Comparison of ENCODE assay signal across 1 cellular context in genomic region chr2:217098435-217098834, GRCh38.
TF ChIP-seq lines count a peak whose summit lies in the region.

No MANE protein-coding gene starts in this region.

TF ChIP-seq in GM23338, 12 proteins besides CTCF, POLR2A, EP300 and RAD21 (continued from another document):
- TF ChIP-seq, protein P1, sequence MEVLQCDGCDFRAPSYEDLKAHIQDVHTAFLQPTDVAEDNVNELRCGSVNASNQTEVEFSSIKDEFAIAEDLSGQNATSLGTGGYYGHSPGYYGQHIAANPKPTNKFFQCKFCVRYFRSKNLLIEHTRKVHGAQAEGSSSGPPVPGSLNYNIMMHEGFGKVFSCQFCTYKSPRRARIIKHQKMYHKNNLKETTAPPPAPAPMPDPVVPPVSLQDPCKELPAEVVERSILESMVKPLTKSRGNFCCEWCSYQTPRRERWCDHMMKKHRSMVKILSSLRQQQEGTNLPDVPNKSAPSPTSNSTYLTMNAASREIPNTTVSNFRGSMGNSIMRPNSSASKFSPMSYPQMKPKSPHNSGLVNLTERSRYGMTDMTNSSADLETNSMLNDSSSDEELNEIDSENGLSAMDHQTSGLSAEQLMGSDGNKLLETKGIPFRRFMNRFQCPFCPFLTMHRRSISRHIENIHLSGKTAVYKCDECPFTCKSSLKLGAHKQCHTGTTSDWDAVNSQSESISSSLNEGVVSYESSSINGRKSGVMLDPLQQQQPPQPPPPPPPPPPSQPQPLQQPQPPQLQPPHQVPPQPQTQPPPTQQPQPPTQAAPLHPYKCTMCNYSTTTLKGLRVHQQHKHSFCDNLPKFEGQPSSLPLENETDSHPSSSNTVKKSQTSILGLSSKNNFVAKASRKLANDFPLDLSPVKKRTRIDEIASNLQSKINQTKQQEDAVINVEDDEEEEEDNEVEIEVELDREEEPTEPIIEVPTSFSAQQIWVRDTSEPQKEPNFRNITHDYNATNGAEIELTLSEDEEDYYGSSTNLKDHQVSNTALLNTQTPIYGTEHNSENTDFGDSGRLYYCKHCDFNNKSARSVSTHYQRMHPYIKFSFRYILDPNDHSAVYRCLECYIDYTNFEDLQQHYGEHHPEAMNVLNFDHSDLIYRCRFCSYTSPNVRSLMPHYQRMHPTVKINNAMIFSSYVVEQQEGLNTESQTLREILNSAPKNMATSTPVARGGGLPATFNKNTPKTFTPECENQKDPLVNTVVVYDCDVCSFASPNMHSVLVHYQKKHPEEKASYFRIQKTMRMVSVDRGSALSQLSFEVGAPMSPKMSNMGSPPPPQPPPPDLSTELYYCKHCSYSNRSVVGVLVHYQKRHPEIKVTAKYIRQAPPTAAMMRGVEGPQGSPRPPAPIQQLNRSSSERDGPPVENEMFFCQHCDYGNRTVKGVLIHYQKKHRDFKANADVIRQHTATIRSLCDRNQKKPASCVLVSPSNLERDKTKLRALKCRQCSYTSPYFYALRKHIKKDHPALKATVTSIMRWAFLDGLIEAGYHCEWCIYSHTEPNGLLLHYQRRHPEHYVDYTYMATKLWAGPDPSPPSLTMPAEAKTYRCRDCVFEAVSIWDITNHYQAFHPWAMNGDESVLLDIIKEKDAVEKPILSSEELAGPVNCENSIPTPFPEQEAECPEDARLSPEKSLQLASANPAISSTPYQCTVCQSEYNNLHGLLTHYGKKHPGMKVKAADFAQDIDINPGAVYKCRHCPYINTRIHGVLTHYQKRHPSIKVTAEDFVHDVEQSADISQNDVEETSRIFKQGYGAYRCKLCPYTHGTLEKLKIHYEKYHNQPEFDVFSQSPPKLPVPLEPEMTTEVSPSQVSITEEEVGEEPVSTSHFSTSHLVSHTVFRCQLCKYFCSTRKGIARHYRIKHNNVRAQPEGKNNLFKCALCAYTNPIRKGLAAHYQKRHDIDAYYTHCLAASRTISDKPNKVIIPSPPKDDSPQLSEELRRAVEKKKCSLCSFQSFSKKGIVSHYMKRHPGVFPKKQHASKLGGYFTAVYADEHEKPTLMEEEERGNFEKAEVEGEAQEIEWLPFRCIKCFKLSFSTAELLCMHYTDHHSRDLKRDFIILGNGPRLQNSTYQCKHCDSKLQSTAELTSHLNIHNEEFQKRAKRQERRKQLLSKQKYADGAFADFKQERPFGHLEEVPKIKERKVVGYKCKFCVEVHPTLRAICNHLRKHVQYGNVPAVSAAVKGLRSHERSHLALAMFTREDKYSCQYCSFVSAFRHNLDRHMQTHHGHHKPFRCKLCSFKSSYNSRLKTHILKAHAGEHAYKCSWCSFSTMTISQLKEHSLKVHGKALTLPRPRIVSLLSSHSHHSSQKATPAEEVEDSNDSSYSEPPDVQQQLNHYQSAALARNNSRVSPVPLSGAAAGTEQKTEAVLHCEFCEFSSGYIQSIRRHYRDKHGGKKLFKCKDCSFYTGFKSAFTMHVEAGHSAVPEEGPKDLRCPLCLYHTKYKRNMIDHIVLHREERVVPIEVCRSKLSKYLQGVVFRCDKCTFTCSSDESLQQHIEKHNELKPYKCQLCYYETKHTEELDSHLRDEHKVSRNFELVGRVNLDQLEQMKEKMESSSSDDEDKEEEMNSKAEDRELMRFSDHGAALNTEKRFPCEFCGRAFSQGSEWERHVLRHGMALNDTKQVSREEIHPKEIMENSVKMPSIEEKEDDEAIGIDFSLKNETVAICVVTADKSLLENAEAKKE (CRISPR knock-in tag; IDR thresholded peaks at IDR 0.05): no peak
- no peak for TF ChIP-seq JUNB (IDR thresholded peaks at IDR 0.05; ENCODE audit: unreplicated experiment)
- no peak for TF ChIP-seq EZH2phosphoT487 (IDR thresholded peaks at IDR 0.05; ENCODE audit: unreplicated experiment)
- TF ChIP-seq CREB1 (CRISPR knock-in tag; IDR thresholded peaks at IDR 0.05; ENCODE audit: low read depth): no peak
- no peak for TF ChIP-seq EZH2 (IDR thresholded peaks at IDR 0.05; ENCODE audit: low read depth, unreplicated experiment)
- no peak for TF ChIP-seq ZNF114 (CRISPR knock-in tag; IDR thresholded peaks at IDR 0.05)
- no peak for TF ChIP-seq STAT1 (IDR thresholded peaks at IDR 0.05; ENCODE audit: unreplicated experiment)
- TF ChIP-seq ZNF331 (CRISPR knock-in tag; IDR thresholded peaks at IDR 0.05; ENCODE audit: low read depth): no peak
- TF ChIP-seq, protein P2, sequence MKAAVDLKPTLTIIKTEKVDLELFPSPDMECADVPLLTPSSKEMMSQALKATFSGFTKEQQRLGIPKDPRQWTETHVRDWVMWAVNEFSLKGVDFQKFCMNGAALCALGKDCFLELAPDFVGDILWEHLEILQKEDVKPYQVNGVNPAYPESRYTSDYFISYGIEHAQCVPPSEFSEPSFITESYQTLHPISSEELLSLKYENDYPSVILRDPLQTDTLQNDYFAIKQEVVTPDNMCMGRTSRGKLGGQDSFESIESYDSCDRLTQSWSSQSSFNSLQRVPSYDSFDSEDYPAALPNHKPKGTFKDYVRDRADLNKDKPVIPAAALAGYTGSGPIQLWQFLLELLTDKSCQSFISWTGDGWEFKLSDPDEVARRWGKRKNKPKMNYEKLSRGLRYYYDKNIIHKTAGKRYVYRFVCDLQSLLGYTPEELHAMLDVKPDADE (IDR thresholded peaks at IDR 0.05): no peak
- no peak for TF ChIP-seq POLR2AphosphoS5 (IDR thresholded peaks at IDR 0.05; ENCODE audit: low read depth)
- TF ChIP-seq REST (IDR thresholded peaks at IDR 0.05; ENCODE audit: unreplicated experiment): no peak
TF ChIP-seq in GM23338: peak in this region for 0.
